In the genomic region with DNA sequence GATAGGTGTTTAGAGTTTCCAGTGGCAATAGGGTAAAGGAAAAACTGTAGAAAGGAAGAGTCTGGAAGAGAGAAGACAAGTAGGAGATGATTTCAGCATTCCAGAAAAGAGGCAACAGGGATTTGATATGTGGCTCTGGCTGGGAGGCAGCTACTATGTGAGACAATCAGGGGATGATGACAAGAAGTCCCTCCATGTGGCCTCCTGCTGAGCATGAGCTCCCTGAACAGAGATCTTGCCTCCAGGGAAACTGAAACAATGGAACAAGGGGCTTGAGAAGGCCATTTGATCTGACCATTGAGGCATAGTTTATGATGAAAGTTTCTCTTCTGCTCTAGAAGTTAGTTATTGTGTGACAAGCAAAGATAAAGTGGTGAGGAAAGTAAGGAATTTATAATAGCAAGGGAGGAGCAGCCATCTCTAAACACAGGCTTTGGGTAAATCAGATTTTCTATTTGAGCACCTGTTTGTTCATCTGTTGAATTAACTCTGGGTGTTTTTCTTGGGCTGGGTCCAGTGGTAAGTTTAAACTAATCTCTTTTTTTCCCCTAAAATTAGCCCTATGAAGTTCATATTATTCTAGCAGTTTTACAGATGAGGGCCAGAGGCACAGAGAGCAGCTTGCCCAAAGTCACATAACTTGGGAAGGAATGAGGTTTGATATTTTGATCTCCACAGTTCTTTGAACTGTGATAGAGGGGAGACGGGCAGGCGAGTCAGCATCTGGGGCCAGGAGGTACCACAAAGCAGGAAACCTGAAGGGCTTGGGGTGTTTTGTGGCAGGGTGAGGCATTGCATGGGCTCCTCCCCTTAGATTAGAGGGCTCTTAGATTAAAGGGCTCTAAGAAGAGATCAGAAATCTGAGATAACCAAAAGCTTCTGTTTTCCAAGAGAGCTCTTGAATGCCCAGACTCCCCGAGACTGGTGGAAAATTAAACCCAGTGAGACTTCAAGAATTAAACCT, we compare ENCODE assay signal across 1 cellular context.
TF ChIP-seq lines count a peak whose summit lies in the region.

No MANE protein-coding gene starts in this region.

TF ChIP-seq in SK-N-SH treated with all-trans-retinoic acid at 6 μM for 48 hours, 23 proteins besides CTCF, POLR2A, EP300 and RAD21:
- no peak for TF ChIP-seq OSR1 (CRISPR knock-in tag; IDR thresholded peaks at IDR 0.05)
- no peak for TF ChIP-seq BACH2 (CRISPR knock-in tag; IDR thresholded peaks at IDR 0.05; ENCODE audit: borderline replicate concordance)
- TF ChIP-seq, protein P1, sequence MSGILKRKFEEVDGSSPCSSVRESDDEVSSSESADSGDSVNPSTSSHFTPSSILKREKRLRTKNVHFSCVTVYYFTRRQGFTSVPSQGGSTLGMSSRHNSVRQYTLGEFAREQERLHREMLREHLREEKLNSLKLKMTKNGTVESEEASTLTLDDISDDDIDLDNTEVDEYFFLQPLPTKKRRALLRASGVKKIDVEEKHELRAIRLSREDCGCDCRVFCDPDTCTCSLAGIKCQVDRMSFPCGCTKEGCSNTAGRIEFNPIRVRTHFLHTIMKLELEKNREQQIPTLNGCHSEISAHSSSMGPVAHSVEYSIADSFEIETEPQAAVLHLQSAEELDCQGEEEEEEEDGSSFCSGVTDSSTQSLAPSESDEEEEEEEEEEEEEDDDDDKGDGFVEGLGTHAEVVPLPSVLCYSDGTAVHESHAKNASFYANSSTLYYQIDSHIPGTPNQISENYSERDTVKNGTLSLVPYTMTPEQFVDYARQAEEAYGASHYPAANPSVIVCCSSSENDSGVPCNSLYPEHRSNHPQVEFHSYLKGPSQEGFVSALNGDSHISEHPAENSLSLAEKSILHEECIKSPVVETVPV (CRISPR knock-in tag; IDR thresholded peaks at IDR 0.05): no peak
- no peak for TF ChIP-seq ZC3H10 (CRISPR knock-in tag; IDR thresholded peaks at IDR 0.05)
- TF ChIP-seq, protein P2, sequence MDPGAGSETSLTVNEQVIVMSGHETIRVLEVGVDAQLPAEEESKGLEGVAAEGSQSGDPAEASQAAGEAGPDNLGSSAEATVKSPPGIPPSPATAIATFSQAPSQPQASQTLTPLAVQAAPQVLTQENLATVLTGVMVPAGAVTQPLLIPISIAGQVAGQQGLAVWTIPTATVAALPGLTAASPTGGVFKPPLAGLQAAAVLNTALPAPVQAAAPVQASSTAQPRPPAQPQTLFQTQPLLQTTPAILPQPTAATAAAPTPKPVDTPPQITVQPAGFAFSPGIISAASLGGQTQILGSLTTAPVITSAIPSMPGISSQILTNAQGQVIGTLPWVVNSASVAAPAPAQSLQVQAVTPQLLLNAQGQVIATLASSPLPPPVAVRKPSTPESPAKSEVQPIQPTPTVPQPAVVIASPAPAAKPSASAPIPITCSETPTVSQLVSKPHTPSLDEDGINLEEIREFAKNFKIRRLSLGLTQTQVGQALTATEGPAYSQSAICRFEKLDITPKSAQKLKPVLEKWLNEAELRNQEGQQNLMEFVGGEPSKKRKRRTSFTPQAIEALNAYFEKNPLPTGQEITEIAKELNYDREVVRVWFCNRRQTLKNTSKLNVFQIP (CRISPR knock-in tag; IDR thresholded peaks at IDR 0.05; ENCODE audit: borderline replicate concordance, low read depth): no peak
- TF ChIP-seq ISL1 (CRISPR knock-in tag; IDR thresholded peaks at IDR 0.05): no peak
- no peak for TF ChIP-seq ZNF8 (CRISPR knock-in tag; IDR thresholded peaks at IDR 0.05)
- no peak for TF ChIP-seq TOX (CRISPR knock-in tag; IDR thresholded peaks at IDR 0.05; ENCODE audit: borderline replicate concordance)
- no peak for TF ChIP-seq PATZ1 (CRISPR knock-in tag; IDR thresholded peaks at IDR 0.05; ENCODE audit: borderline replicate concordance)
- no peak for TF ChIP-seq ZFP3 (CRISPR knock-in tag; IDR thresholded peaks at IDR 0.05)
- no peak for TF ChIP-seq TCF4 (CRISPR knock-in tag; IDR thresholded peaks at IDR 0.05; ENCODE audit: borderline replicate concordance)
